Comparison of ENCODE assay signal across 8 cellular contexts in the genomic region with DNA sequence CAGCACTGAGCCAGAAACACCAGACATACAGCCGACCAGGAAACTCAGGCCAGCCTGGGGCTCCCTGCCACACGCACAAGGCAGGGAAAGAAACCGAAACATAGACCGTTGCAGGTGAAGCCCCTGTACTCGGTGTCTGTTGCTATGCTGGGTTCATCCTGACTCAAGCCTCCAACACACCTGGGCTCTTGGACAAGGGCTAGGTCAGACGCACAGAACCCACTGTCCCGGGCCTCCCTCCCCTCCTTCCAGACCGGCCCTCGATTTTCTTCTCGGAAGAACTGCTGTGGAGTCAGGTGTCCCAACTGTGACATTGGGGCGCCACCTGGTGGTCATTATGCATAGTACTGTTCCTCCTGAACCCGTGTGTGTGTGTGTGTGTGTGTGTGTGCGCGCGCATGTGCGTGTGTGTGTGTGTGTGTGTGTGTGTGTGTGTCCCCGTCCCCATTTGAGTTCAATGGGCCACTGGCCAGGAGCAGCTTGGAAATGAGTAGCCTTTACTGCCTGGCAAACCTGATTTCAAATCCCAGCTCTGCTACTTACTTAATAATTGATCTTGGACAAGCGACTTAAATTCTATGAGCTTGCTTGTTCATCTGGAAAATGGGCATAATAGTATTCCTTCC. TPM values are rescaled to one million over a fixed set of nuclear protein-coding genes. Genes with fewer than 3 reads are reported as not detected.
DNase-seq lines count a peak whose midpoint lies in the region; ATAC-seq and TF ChIP-seq lines count a peak whose summit lies in the region.

No MANE protein-coding gene starts in this region.

- peak; percentile 66 for TF ChIP-seq CTCF in BJ (IDR thresholded peaks at IDR 0.05; ENCODE audit: insufficient read depth, low read depth, low read length)
- TF ChIP-seq CTCF in RWPE1 (conservative IDR thresholded peaks at IDR 0.05; ENCODE audit: low read depth) = peak; percentile 63
- TF ChIP-seq CTCF in foreskin keratinocyte (conservative IDR thresholded peaks at IDR 0.05) = peak; percentile 80
- peak; percentile 63 for TF ChIP-seq CTCF in osteoblast (IDR thresholded peaks at IDR 0.05; ENCODE audit: extremely low read depth, low read depth, low read length)
- TF ChIP-seq CTCF in suprapubic skin (IDR thresholded peaks at IDR 0.05) = peak; percentile 47 to 65

- ATAC-seq in GM19395 (IDR thresholded peaks at IDR 0.05; ENCODE audit: unreplicated experiment) (peak; percentile 79), foreskin keratinocyte (peak; percentile 66)
- peak; percentile 71 for ATAC-seq in activated T-helper 17 cell treated with anti-CD3 and anti-CD28 coated beads, Interleukin-2, amount 50 U/mL, for 72 hours (replicated peaks)

- H3K9me3 Mint-ChIP-seq in activated T-helper 17 cell treated with anti-CD3 and anti-CD28 coated beads, Interleukin-2, amount 50 U/mL, for 72 hours = no peaks in the 10 kb centered on the region

- H3K36me3 ChIP-seq in BJ (ENCODE audit: control insufficient read depth, insufficient read depth, low read length) = no peaks in the 10 kb centered on the region
- no peaks in the 10 kb centered on the region for H3K36me3 ChIP-seq in osteoblast (ENCODE audit: insufficient read depth, low read length)
- no peaks in the 10 kb centered on the region for H3K36me3 ChIP-seq in suprapubic skin

- H3K4me3 ChIP-seq in BJ (ENCODE audit: low read depth, low read length) (no peak overlapping the region), osteoblast (ENCODE audit: insufficient read depth, low read length) (no peak overlapping the region), suprapubic skin (no peak overlapping the region)

- H3K79me2 ChIP-seq in osteoblast (ENCODE audit: insufficient read depth, low read length) = no peaks in the 10 kb centered on the region

- H3K9me3 ChIP-seq in osteoblast (ENCODE audit: low read depth, low read length) (no peaks in the 10 kb centered on the region), suprapubic skin (no peaks in the 10 kb centered on the region)

- no peak for DNase-seq in BJ (ENCODE audit: low read depth)
- DNase-seq in LHCN-M2 (ENCODE audit: low read depth) = peak; percentile 81
- peak; percentile 71 for DNase-seq in RWPE1 (ENCODE audit: low spot score)
- DNase-seq in foreskin keratinocyte = peak; percentile 29 to 62
- peak; percentile 96 for DNase-seq in osteoblast (ENCODE audit: insufficient read length, low spot score, missing footprints)
- peak; percentile 92 to 96 for DNase-seq in suprapubic skin (ENCODE audit: low spot score in 2 of 2)

- H3K4me2 ChIP-seq in osteoblast (ENCODE audit: insufficient read depth, low read length) = peak overlapping the region; percentile 35

- POLR2A ChIA-PET in BJ (lab: Charles Lee) (interaction anchor here (0.6 kb wide), 1 partner anchor 354 kb away, joined by 4 read pairs; no protein-coding TSS in a partner anchor), RWPE1 (lab: Yijun Ruan, JAX; ENCODE audit: low non-redundant PET) (interaction anchor here (0.7 kb wide), 1 partner anchor 648 kb away, joined by 4 read pairs; no protein-coding TSS in a partner anchor)

- CTCF ChIA-PET in BJ (lab: Yijun Ruan, JAX) = interaction anchor here (0.6 to 23.9 kb wide), 40 partner anchors 8 to 575 kb away, joined by 3 to 446 read pairs (median 4); no protein-coding TSS in a partner anchor
- CTCF ChIA-PET in RWPE1 (lab: Yijun Ruan, JAX) = interaction anchor here (0.6 to 4.4 kb wide), 27 partner anchors 8 to 745 kb away, joined by 3 to 36 read pairs (median 3); no protein-coding TSS in a partner anchor

- H3K27ac ChIP-seq in RWPE1 (no peak overlapping the region), foreskin keratinocyte (no peak overlapping the region), osteoblast (ENCODE audit: low read depth, low read length) (no peak overlapping the region), suprapubic skin (no peak overlapping the region)

- H3K4me1 ChIP-seq in foreskin keratinocyte (no peaks in the 10 kb centered on the region), osteoblast (ENCODE audit: insufficient read depth, low read length) (peaks cover 33% of the 10 kb centered on the region), suprapubic skin (peaks cover 19% of the 10 kb centered on the region)

- TF ChIP-seq POLR2A in suprapubic skin (IDR thresholded peaks at IDR 0.05) = no peak

- H4K20me1 ChIP-seq in osteoblast (ENCODE audit: insufficient read depth, low read length) = no peaks in the 10 kb centered on the region

- no peaks in the 10 kb centered on the region for H3K36me3 Mint-ChIP-seq in activated T-helper 17 cell treated with anti-CD3 and anti-CD28 coated beads, Interleukin-2, amount 50 U/mL, for 72 hours (ENCODE audit: low read depth)

- H3K27ac Mint-ChIP-seq in activated T-helper 17 cell treated with anti-CD3 and anti-CD28 coated beads, Interleukin-2, amount 50 U/mL, for 72 hours = no peak overlapping the region

- WGBS in suprapubic skin = 48% methylated on average over 7 of the region's 18 CpGs

- no peak for TF ChIP-seq EP300 in suprapubic skin (IDR thresholded peaks at IDR 0.05)

- no peaks in the 10 kb centered on the region for H3K4me1 Mint-ChIP-seq in activated T-helper 17 cell treated with anti-CD3 and anti-CD28 coated beads, Interleukin-2, amount 50 U/mL, for 72 hours

- H3K4me3 Mint-ChIP-seq in activated T-helper 17 cell treated with anti-CD3 and anti-CD28 coated beads, Interleukin-2, amount 50 U/mL, for 72 hours = no peak overlapping the region

- H2AFZ ChIP-seq in osteoblast (ENCODE audit: low read length) = no peak overlapping the region

- H3K27me3 ChIP-seq in BJ (ENCODE audit: control insufficient read depth, insufficient read depth, low read length) = no peaks in the 10 kb centered on the region; the same call in 1 of the 2 replicates
- peaks cover 12% of the 10 kb centered on the region for H3K27me3 ChIP-seq in foreskin keratinocyte
- H3K27me3 ChIP-seq in osteoblast (ENCODE audit: insufficient read depth, low read length) = no peaks in the 10 kb centered on the region
- H3K27me3 ChIP-seq in suprapubic skin = peaks cover 8% of the 10 kb centered on the region

- peaks cover 30% of the 10 kb centered on the region for H3K27me3 Mint-ChIP-seq in activated T-helper 17 cell treated with anti-CD3 and anti-CD28 coated beads, Interleukin-2, amount 50 U/mL, for 72 hours

RNA-seq across cellular contexts. Expression of gene GLI2, which starts 55.4 kb away (rescaled TPM):
- polyA plus RNA-seq in BJ (2011; rRNA removed) = 5.1 and 8.1 TPM in 2 replicates
- 5.9 and 8.5 TPM in 2 replicates for polyA minus RNA-seq in BJ (2011; rRNA and poly(A)+ RNA removed)
- total RNA-seq in LHCN-M2 (2014; rRNA removed) = 0.23 and 0.64 TPM in 2 replicates
- polyA plus RNA-seq in LHCN-M2 (2012) = 2.1 TPM
- total RNA-seq in activated T-helper 17 cell treated with anti-CD3 and anti-CD28 coated beads, Interleukin-2, amount 50 U/mL, for 72 hours = not detected
- total RNA-seq in foreskin keratinocyte = 0.44 TPM in 1 of 2 replicates, not detected in the other
- 0.18 TPM in 1 of 2 replicates, not detected in the other for polyA plus RNA-seq in foreskin keratinocyte
- 3.8 and 10.1 TPM in 2 replicates for total RNA-seq in osteoblast
- total RNA-seq in suprapubic skin = 1 to 10 TPM; 1.9 to 7.9 (median 5.5) TPM
